Comparison of ENCODE assay signal across 9 cellular contexts in genomic region chr2:85216051-85216431, GRCh38.
DNase-seq lines count a peak whose midpoint lies in the region; ATAC-seq and TF ChIP-seq lines count a peak whose summit lies in the region.
"Had no signal": no experiment of that assay in that cellular context is flagged by ENCODE, and none has a peak within 500 bp of the region (broad histone marks: within the 10 kb centered on the region; RNA-seq: fewer than 3 reads in every experiment).

No MANE protein-coding gene starts in this region.

- no peak overlapping the region for H3K9ac ChIP-seq in KMS-11
- peak overlapping the region; percentile 28 for H3K9ac ChIP-seq in mammary epithelial cell (ENCODE audit: insufficient read depth, low read length)
- peak overlapping the region; percentile 89 for H3K9ac ChIP-seq in mesenchymal stem cell (ENCODE audit: low read length)
- H3K9ac ChIP-seq in stomach smooth muscle (ENCODE audit: low read length in 2 of 2): peak overlapping the region; percentile 42 to 58

- H2BK5ac ChIP-seq in mesenchymal stem cell (ENCODE audit: low read depth, low read length, poor library complexity, severe bottlenecking): peak overlapping the region; percentile 46

- WGBS in mammary epithelial cell (ENCODE audit: low coverage, missing lambda C conversion rate): 33% methylated on average over 8 of the region's 9 CpGs
- 81% methylated on average over 7 of the region's 9 CpGs for WGBS in mesenchymal stem cell

- H3K79me1 ChIP-seq in mesenchymal stem cell (replicated peaks; ENCODE audit: low read length, poor library complexity, severe bottlenecking): peaks cover 10% of the 10 kb centered on the region

- ATAC-seq in HG03280 (IDR thresholded peaks at IDR 0.05; ENCODE audit: unreplicated experiment): no peak
- no peak for ATAC-seq in GM18868 (IDR thresholded peaks at IDR 0.05; ENCODE audit: unreplicated experiment)

- H2AK5ac ChIP-seq in mesenchymal stem cell (ENCODE audit: low read length, severe bottlenecking): no peak overlapping the region

- H3K18ac ChIP-seq in mesenchymal stem cell (ENCODE audit: low read depth in 1 of 2, low read length in 2 of 2): peak overlapping the region in 1 of 2 experiments; percentile 54

- peak overlapping the region; percentile 64 for H3K4me2 ChIP-seq in KMS-11
- H3K4me2 ChIP-seq in mammary epithelial cell (ENCODE audit: insufficient read depth, low read depth, low read length): peak overlapping the region; percentile 50
- peak overlapping the region; percentile 44 for H3K4me2 ChIP-seq in mesenchymal stem cell (ENCODE audit: low read length, poor library complexity, severe bottlenecking)

- H4K20me1 ChIP-seq in KMS-11 (ENCODE audit: insufficient read depth): no peaks in the 10 kb centered on the region
- no peaks in the 10 kb centered on the region for H4K20me1 ChIP-seq in mammary epithelial cell (ENCODE audit: insufficient read depth, low read length)

- H3K4me1 ChIP-seq in KMS-11 (ENCODE audit: low read depth, poor library complexity, severe bottlenecking): peaks cover 36% of the 10 kb centered on the region
- H3K4me1 ChIP-seq in mammary epithelial cell (ENCODE audit: insufficient read depth, low read length): peaks cover 20% of the 10 kb centered on the region
- H3K4me1 ChIP-seq in mesenchymal stem cell (ENCODE audit: control insufficient read depth, insufficient read depth, low read depth, low read length): peaks cover 21% of the 10 kb centered on the region
- peaks cover 44% of the 10 kb centered on the region for H3K4me1 ChIP-seq in stomach smooth muscle (ENCODE audit: control insufficient read depth, insufficient read depth, low read length)

- no peak overlapping the region for H3K4ac ChIP-seq in mesenchymal stem cell (ENCODE audit: low read depth in 1 of 2, low read length in 2 of 2)

- H3K4me3 ChIP-seq in KMS-11 (IDR thresholded peaks at IDR 0.05; ENCODE audit: insufficient read depth, low read depth, low read length) (no peak overlapping the region), mammary epithelial cell (replicated peaks in 1 of 3; ENCODE audit: insufficient read depth in 1 of 3, low read depth in 2 of 3, low read length in 3 of 3) (no peak overlapping the region), mesenchymal stem cell (ENCODE audit: insufficient read depth in 1 of 2, low read depth in 1 of 2, low read length in 2 of 2) (peak overlapping the region in 1 of 2 experiments; percentile 32), stomach smooth muscle (ENCODE audit: low read length in 2 of 2) (peak overlapping the region; percentile 51 to 61)

- no peaks in the 10 kb centered on the region for H3K79me2 ChIP-seq in KMS-11 (ENCODE audit: insufficient read depth, low read depth)
- peaks cover 15% of the 10 kb centered on the region for H3K79me2 ChIP-seq in mammary epithelial cell (ENCODE audit: insufficient read depth, low read length)

- H4K91ac ChIP-seq in mesenchymal stem cell (ENCODE audit: low read length): no peak overlapping the region

- H4K8ac ChIP-seq in mesenchymal stem cell (ENCODE audit: low read length): no peak overlapping the region

- H3K36me3 ChIP-seq in KMS-11 (ENCODE audit: insufficient read depth) (no peaks in the 10 kb centered on the region), mammary epithelial cell (ENCODE audit: insufficient read depth, low read length) (no peaks in the 10 kb centered on the region), mesenchymal stem cell (ENCODE audit: control insufficient read depth in 1 of 2, insufficient read depth in 2 of 2, low read depth in 1 of 2, low read length in 2 of 2) (no peaks in the 10 kb centered on the region), stomach smooth muscle (ENCODE audit: control insufficient read depth in 2 of 2, insufficient read depth in 2 of 2, low read length in 2 of 2) (no peaks in the 10 kb centered on the region)

- in situ Hi-C loops in mammary epithelial cell (cut with MboI; ENCODE audit: low sequenced_read_pairs in 2 of 2): no loop called here

- no peak overlapping the region for H2BK12ac ChIP-seq in mesenchymal stem cell (ENCODE audit: low read length in 2 of 2)

- H3K27ac ChIP-seq in KMS-11 (no peak overlapping the region), mammary epithelial cell (ENCODE audit: insufficient read depth, low read depth, low read length) (peak overlapping the region; percentile 9), mesenchymal stem cell (ENCODE audit: low read length, poor library complexity, severe bottlenecking) (peak overlapping the region; percentile 90), stomach smooth muscle (ENCODE audit: low read length) (peak overlapping the region; percentile 81)

- TF ChIP-seq CTCF in KMS-11 (conservative IDR thresholded peaks at IDR 0.05; ENCODE audit: low read depth, low read length) (no peak), mammary epithelial cell (conservative IDR thresholded peaks at IDR 0.05 in 1 of 2, IDR thresholded peaks at IDR 0.05 in 1 of 2; ENCODE audit: extremely low read depth in 1 of 2, insufficient read depth in 1 of 2, low read depth in 1 of 2, low read length in 2 of 2) (no peak)

- dilution Hi-C loops in mammary epithelial cell (cut with HindIII; ENCODE audit: low sequenced_read_pairs): no loop called here

- no peak overlapping the region for H2BK120ac ChIP-seq in mesenchymal stem cell (ENCODE audit: low read depth, low read length)

- H3K14ac ChIP-seq in mesenchymal stem cell (ENCODE audit: low read length in 2 of 2): no peak overlapping the region

- H3K27me3 ChIP-seq in KMS-11 (ENCODE audit: insufficient read depth, low read depth) (peaks cover 40% of the 10 kb centered on the region), mammary epithelial cell (ENCODE audit: insufficient read depth, low read length) (no peaks in the 10 kb centered on the region), mesenchymal stem cell (ENCODE audit: control insufficient read depth in 1 of 2, insufficient read depth in 1 of 2, low read length in 2 of 2) (peaks cover 0 to 11% of the 10 kb centered on the region in 2 experiments), stomach smooth muscle (ENCODE audit: control insufficient read depth in 1 of 2, insufficient read depth in 2 of 2, low read length in 2 of 2) (no peaks in the 10 kb centered on the region)

- CTCF ChIA-PET in mammary epithelial cell (lab: Charles Lee; ENCODE audit: low non-redundant PET): no interaction called here

- no peak overlapping the region for H3K23ac ChIP-seq in mesenchymal stem cell (ENCODE audit: low read length in 2 of 2)

- intact Hi-C loops in mammary epithelial cell (cut with micrococcal nuclease): loop anchor here (5.0 kb wide), 1 partner anchor 44 kb away; no protein-coding TSS in a partner anchor

- H2BK15ac ChIP-seq in mesenchymal stem cell (ENCODE audit: low read depth, poor library complexity, severe bottlenecking): no peak overlapping the region

- no TSS peak for BruUV-seq in mammary epithelial cell (replicated peaks; lab: Mats Ljungman, UMichigan)

- DNase-seq in mammary epithelial cell (no peak), mesenchymal stem cell (no peak)
- DNase-seq in effector CD4-positive, alpha-beta T cell: no peak
- DNase-seq in stimulated activated CD4-positive, alpha-beta T cell treated with anti-CD3 and anti-CD28 coated beads, Interleukin-4, amount 100 ng/mL, for 1 hour: no peak
- DNase-seq: Karpas-422 had no signal

- no peak overlapping the region for H2AFZ ChIP-seq in KMS-11 (ENCODE audit: low read depth)
- H2AFZ ChIP-seq in mammary epithelial cell (ENCODE audit: low read depth, low read length): peak overlapping the region; percentile 57
- no peak overlapping the region for H2AFZ ChIP-seq in mesenchymal stem cell (ENCODE audit: low read depth, low read length)

- H3K9me3 ChIP-seq in mammary epithelial cell (replicated peaks; ENCODE audit: insufficient read depth, low read length) (no peaks in the 10 kb centered on the region), mesenchymal stem cell (ENCODE audit: control insufficient read depth, low read length) (no peaks in the 10 kb centered on the region), stomach smooth muscle (ENCODE audit: control insufficient read depth in 2 of 2, low read length in 2 of 2) (no peaks in the 10 kb centered on the region)

Comparison
In these comparisons a context has a peak if more than half of its experiments do, and no peak if none do; other contexts are left out.
1. H3K4me3 ChIP-seq: peak in stomach smooth muscle (2 of 2); none in KMS-11 (single experiment) and mammary epithelial cell (0 of 3).
2. Peak in every context shown above with its lines, with median percentiles within 50 percentile points of each other: H3K4me2 ChIP-seq.